ENCODE assay signal across 24 cellular contexts in the genomic region with DNA sequence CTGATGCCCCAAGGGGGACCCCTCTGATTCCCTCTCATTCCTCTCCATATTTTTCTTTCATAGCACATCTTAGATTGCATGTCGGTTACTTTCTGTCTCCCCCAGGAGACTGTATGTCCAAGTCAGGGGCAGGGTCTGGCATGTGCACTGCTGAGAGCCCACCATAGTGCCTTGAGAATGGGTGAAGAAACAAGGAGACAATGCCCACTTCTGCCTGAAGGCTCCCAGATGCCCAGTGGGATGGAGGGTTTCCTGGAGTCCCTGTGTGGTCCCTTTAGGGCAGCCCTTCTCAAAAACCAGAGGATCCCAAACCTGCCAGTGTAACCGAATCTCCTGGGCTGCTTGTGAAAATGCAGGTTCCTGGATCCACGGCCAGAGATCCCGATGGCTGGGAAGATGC.
"Had no signal": no experiment of that assay in that cellular context is flagged by ENCODE, and none has a peak within 500 bp of the region (broad histone marks: within the 10 kb centered on the region; RNA-seq: fewer than 3 reads in every experiment).

No MANE protein-coding gene starts in this region.

- H3K27me3 ChIP-seq: colonic mucosa, esophagus squamous epithelium, ovary, sigmoid colon, tibial nerve had no signal

- H3K4me3 ChIP-seq: colonic mucosa, esophagus squamous epithelium, ovary, psoas muscle, sigmoid colon, stomach, thoracic aorta, tibial nerve had no signal

- H3K9me3 ChIP-seq: colonic mucosa, esophagus squamous epithelium, ovary, psoas muscle, sigmoid colon, thoracic aorta, tibial nerve had no signal

- H3K27ac ChIP-seq: colonic mucosa, esophagus squamous epithelium, ovary, psoas muscle, stomach, thoracic aorta, tibial nerve had no signal

- H3K4me1 ChIP-seq: colonic mucosa, esophagus squamous epithelium, psoas muscle, stomach, tibial nerve had no signal

- DNase-seq: colonic mucosa; dermis blood vessel endothelial cell; effector memory CD4-positive, alpha-beta T cell; esophagus squamous epithelium; foreskin melanocyte; kidney; mesendoderm; naive thymus-derived CD8-positive, alpha-beta T cell; nephron progenitor cell; nucleus accumbens; ovary; posterior cingulate gyrus; psoas muscle; right cardiac atrium; sigmoid colon; stimulated activated CD4-positive, alpha-beta T cell treated with anti-CD3 and anti-CD28 coated beads, Interleukin-2, amount 100 ng/mL, for 24 hours; stimulated activated CD4-positive, alpha-beta T cell treated with anti-CD3 and anti-CD28 coated beads, Interleukin-4, amount 100 ng/mL, for 24 hours; stimulated activated naive CD4-positive, alpha-beta T cell treated with Interleukin-2 at 50 U/mL for 16 hours; stomach; substantia nigra had no signal

- H3K36me3 ChIP-seq: colonic mucosa, esophagus squamous epithelium, ovary, sigmoid colon, stomach, thoracic aorta, tibial nerve had no signal

- ATAC-seq: left lobe of liver; naive thymus-derived CD8-positive, alpha-beta T cell; psoas muscle; stimulated activated effector memory CD8-positive, alpha-beta T cell treated with anti-CD3 and anti-CD28 coated beads, Interleukin-12 subunit alpha, Interleukin-12 subunit beta, amount 100 ng/mL, for 72 hours had no signal
